8 cellular contexts compared by ENCODE assay signal in the genomic region with DNA sequence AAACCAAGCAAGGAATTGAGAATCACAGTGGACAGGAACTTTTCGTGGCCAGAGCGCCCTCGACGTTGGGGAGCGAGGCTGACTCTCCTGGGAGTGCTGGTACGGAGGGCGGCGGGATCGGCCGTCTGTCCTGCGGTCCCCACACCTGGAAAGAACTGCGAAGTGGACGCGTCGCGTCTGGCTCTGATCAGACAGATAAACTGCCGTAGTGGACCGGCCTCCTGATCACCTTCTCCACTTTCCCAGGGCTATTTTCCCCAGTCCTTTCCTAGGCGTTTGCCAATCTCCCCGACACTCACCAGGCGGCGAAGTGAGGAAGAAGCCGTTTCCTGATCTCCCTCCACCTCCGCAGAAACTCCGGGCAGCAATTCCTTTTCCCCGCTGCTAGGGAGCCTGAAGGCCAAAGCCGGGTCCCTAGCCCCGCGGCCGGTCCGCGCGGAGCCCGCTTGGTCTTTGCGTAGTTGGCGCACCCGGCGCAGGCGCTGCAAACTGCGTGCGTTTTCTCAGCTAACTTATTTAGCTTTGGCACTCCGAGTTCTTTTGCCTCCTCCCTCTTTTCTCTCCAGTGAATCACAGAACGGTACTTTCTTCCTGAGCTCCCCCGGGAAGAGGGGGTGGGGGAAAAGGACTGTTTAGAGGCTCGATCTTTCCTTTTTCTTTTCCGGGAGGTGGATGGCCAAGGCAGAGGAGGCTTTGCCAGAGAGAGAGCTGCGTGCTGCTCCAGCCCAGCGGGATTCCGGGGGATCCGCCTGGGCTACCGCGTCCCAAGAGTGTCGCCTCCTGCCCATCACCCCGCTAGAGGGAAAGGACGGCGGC. TPM values are rescaled to one million over a fixed set of nuclear protein-coding genes. Genes with fewer than 3 reads are reported as not detected.
A peak's percentile ranks its signal among the peaks of the same experiment; 100 is the strongest.
DNase-seq lines count a peak whose midpoint lies in the region; ATAC-seq, FAIRE-seq and TF ChIP-seq lines count a peak whose summit lies in the region.

A gene (minus strand): TSS at position 491 of the 816 bp plus-strand sequence. CDS start 813 bp downstream, outside the sequence.

- CTCF ChIA-PET in T-cell (lab: Charles Lee), result interaction anchor here in 1 of 2 donors (0.9 kb wide), 1 partner anchor 43 kb away, joined by 3 read pairs; no protein-coding TSS in a partner anchor

- intact Hi-C loops in gastrocnemius medialis (cut with DNase I; ENCODE audit: low total_unique reads), result no loop called here

- H3K27ac ChIP-seq in gastrocnemius medialis, result peak within 1 kb of the TSS; percentile 56 to 73 (median 67)

- no peaks in the 10 kb centered on the region for H3K36me3 ChIP-seq in H7 (replicated peaks; ENCODE audit: control insufficient read depth, insufficient read depth, low read length)
- H3K36me3 ChIP-seq in gastrocnemius medialis, result no peaks in the 10 kb centered on the region

- H3K4me1 ChIP-seq in gastrocnemius medialis, result peaks cover 0 to 9% of the 10 kb centered on the region in 2 donors

- TF ChIP-seq POLR2A in gastrocnemius medialis (IDR thresholded peaks at IDR 0.05), result peak in 1 of 2 donors; percentile 23

- ATAC-seq in T-cell (replicated peaks in 1 of 4) (peak in 2 of 4 experiments; percentile 38 to 56), gastrocnemius medialis (peak; percentile 50 to 51), HG02840 (IDR thresholded peaks at IDR 0.05; ENCODE audit: low FRiP score, unreplicated experiment) (no peak)

- in situ Hi-C loops in ACHN (cut with HindIII; ENCODE audit: low pct_ligation_motif_present, low pct_unique_long_range_greater_than_20kb, low sequenced_read_pairs) (no loop called here), gastrocnemius medialis (cut with MboI; ENCODE audit: low sequenced_read_pairs in 4 of 4) (no loop called here)

- TF ChIP-seq CTCF in choroid plexus epithelial cell (conservative IDR thresholded peaks at IDR 0.05; ENCODE audit: low read depth, low read length), result peak; percentile 11
- TF ChIP-seq CTCF in gastrocnemius medialis (IDR thresholded peaks at IDR 0.05 in 4 of 5, conservative IDR thresholded peaks at IDR 0.05 in 1 of 5), result no peak

- POLR2A ChIA-PET in T-cell (lab: Charles Lee), result interaction anchor here in 1 of 2 donors (0.5 to 0.6 kb wide), 2 partner anchors 73 to 172 kb away, joined by 3 read pairs; no protein-coding TSS in a partner anchor

- H3K9me3 ChIP-seq in gastrocnemius medialis, result peaks cover 0 to 9% (median 0%) of the 10 kb centered on the region in 3 donors

- no peak for FAIRE-seq in GM19239 (lab: Jason Lieb, UNC)

- peak; percentile 81 for DNase-seq in ACHN
- DNase-seq in H7, result peak; percentile 71
- peak in 8 of 34 experiments; percentile 0 to 13 (median 5) for DNase-seq in T-cell
- peak; percentile 79 for DNase-seq in choroid plexus epithelial cell (ENCODE audit: low read depth)
- peak; percentile 77 for DNase-seq in iris pigment epithelial cell (ENCODE audit: low read depth)
- peak in 1 of 2 donors; percentile 17 for DNase-seq in gastrocnemius medialis
- DNase-seq in GM19239 (ENCODE audit: insufficient read length, low spot score), result no peak

- no peak within 1 kb of the TSS for H3K27ac Mint-ChIP-seq in T-cell

- H3K9me3 Mint-ChIP-seq in T-cell, result peaks cover 2 to 3% (median 2%) of the 10 kb centered on the region in 3 donors

- peaks cover 36 to 37% of the 10 kb centered on the region in 2 donors for H3K27me3 Mint-ChIP-seq in T-cell

- H3K4me3 Mint-ChIP-seq in T-cell, result peak within 1 kb of the TSS; percentile 75 to 81 (median 79)

- no peaks in the 10 kb centered on the region for H3K36me3 Mint-ChIP-seq in T-cell

- H3K4me1 Mint-ChIP-seq in T-cell, result peaks cover 20 to 29% (median 25%) of the 10 kb centered on the region in 3 donors

- peaks cover 4% of the 10 kb centered on the region for H3K27me3 ChIP-seq in H7 (ENCODE audit: control insufficient read depth, insufficient read depth, low read length)
- peaks cover 6 to 15% (median 6%) of the 10 kb centered on the region in 3 donors for H3K27me3 ChIP-seq in gastrocnemius medialis

- H3K4me3 ChIP-seq in H7 (ENCODE audit: insufficient read depth, low read depth, low read length) (peak within 1 kb of the TSS; percentile 58), choroid plexus epithelial cell (ENCODE audit: low read depth, low read length) (peak within 1 kb of the TSS; percentile 79), gastrocnemius medialis (peak within 1 kb of the TSS; percentile 61 to 77 (median 65))

RNA-seq across cellular contexts. Expression of the gene that starts here (rescaled TPM):
- total RNA-seq in H7 (2014; rRNA removed; shearing (Covaris generic)), result 2.3 and 2.7 TPM in 2 replicates
- total RNA-seq in T-cell (under 1 TPM in 3 of 5 donors, not detected in 2; 0.16 to 0.26 (median 0.20) TPM), gastrocnemius medialis (under 1 TPM; 0.15 to 0.67 (median 0.46) TPM)

Comparison
In these comparisons a context has a peak if more than half of its experiments do, and no peak if none do; other contexts are left out.
1. Peak in ATAC-seq, H3K4me3 ChIP-seq and H3K27ac ChIP-seq in gastrocnemius medialis; RNA of the gene not detected or under 1 TPM.